ENCODE assay signal across 9 cellular contexts in genomic region chr6:137637161-137637560, GRCh38.
DNase-seq lines count a peak whose midpoint lies in the region; ATAC-seq, FAIRE-seq and TF ChIP-seq lines count a peak whose summit lies in the region.
"Had no signal": no experiment of that assay in that cellular context is flagged by ENCODE, and none has a peak within 500 bp of the region (broad histone marks: within the 10 kb centered on the region; RNA-seq: fewer than 3 reads in every experiment).

No MANE protein-coding gene starts in this region.

- peak; percentile 26 for DNase-seq in DMS 273 treated with DMSO at 0.1 percent for 48 hours (lab: John Stamatoyannopoulos, UW)
- peak; percentile 91 for DNase-seq in LHCN-M2 (ENCODE audit: low read depth)
- DNase-seq in GM12878 (ENCODE audit: low read depth, low spot score): no peak
- no peak for DNase-seq in mesothelial cell of epicardium (ENCODE audit: low spot score in 2 of 2, unreplicated experiment in 2 of 2)
- DNase-seq in activated gamma-delta T cell (lab: John Stamatoyannopoulos, UW): no peak
- DNase-seq in BE2C: no peak
- DNase-seq in NCI-H2107 treated with DMSO at 0.1 percent for 48 hours (lab: John Stamatoyannopoulos, UW; ENCODE audit: unreplicated experiment): no peak
- DNase-seq: activated naive CD8-positive, alpha-beta T cell treated with anti-CD3 and anti-CD28 coated beads, Interleukin-2, amount 10 ng/mL, durations not matched to agents 7 days and 5 days had no signal

- no TSS peak for BruUV-seq in GM12878 (replicated peaks; lab: Mats Ljungman, UMichigan)

- H4K20me1 ChIP-seq in GM12878 (ENCODE audit: control insufficient read depth, insufficient read depth): no peaks in the 10 kb centered on the region

- peak overlapping the region; percentile 46 for H2AFZ ChIP-seq in GM12878 (ENCODE audit: control insufficient read depth, low read depth, low read length)

- H3K9me3 Mint-ChIP-seq in mesothelial cell of epicardium: peaks cover 3% of the 10 kb centered on the region
- H3K9me3 Mint-ChIP-seq: activated naive CD8-positive, alpha-beta T cell treated with anti-CD3 and anti-CD28 coated beads, Interleukin-2, amount 10 ng/mL, durations not matched to agents 7 days and 5 days had no signal

- peaks cover 15% of the 10 kb centered on the region for H3K4me1 Mint-ChIP-seq in mesothelial cell of epicardium

- no peak for TF ChIP-seq RAD21 in GM12878 (IDR thresholded peaks at IDR 0.05; ENCODE audit: insufficient read depth, low read depth, low read length)

- SMC1A ChIA-PET in GM12878 (lab: Charles Lee; ENCODE audit: uncharacterized antibody, unreplicated experiment): interaction anchor here (0.7 to 1.9 kb wide), 18 partner anchors 11 to 561 kb away, joined by 3 to 8 read pairs (median 4); no protein-coding TSS in a partner anchor

- H3K36me3 Mint-ChIP-seq in mesothelial cell of epicardium: no peaks in the 10 kb centered on the region
- H3K36me3 Mint-ChIP-seq: activated naive CD8-positive, alpha-beta T cell treated with anti-CD3 and anti-CD28 coated beads, Interleukin-2, amount 10 ng/mL, durations not matched to agents 7 days and 5 days had no signal

- no peaks in the 10 kb centered on the region for H3K27me3 Mint-ChIP-seq in mesothelial cell of epicardium (ENCODE audit: low read depth)

- H3K9me3 ChIP-seq in GM12878 (replicated peaks; ENCODE audit: control insufficient read depth, insufficient read depth, low read length) (no peaks in the 10 kb centered on the region; the same call in none of the 3 replicates), BE2C (no peaks in the 10 kb centered on the region)

- no peak overlapping the region for H3K9ac ChIP-seq in GM12878 (ENCODE audit: control insufficient read depth, insufficient read depth, low read length)

- no peak overlapping the region for H3K4me2 ChIP-seq in GM12878 (ENCODE audit: control insufficient read depth, insufficient read depth)

- 82% methylated on average over 1 of the region's 1 CpG for WGBS in GM12878 (ENCODE audit: insufficient coverage, insufficient replicate concordance, low lambda C conversion rate, missing lambda C conversion rate)

- TF ChIP-seq POLR2A in GM12878 (IDR thresholded peaks at IDR 0.05; ENCODE audit: low read depth, low read length): no peak

- intact Hi-C loops in GM12878 (cut with micrococcal nuclease; ENCODE audit: unreplicated experiment): no loop called here

- no peak overlapping the region for H3K4me3 Mint-ChIP-seq in mesothelial cell of epicardium
- H3K4me3 Mint-ChIP-seq: activated naive CD8-positive, alpha-beta T cell treated with anti-CD3 and anti-CD28 coated beads, Interleukin-2, amount 10 ng/mL, durations not matched to agents 7 days and 5 days had no signal

- TF ChIP-seq CTCF in GM12878 (IDR thresholded peaks at IDR 0.05 in 2 of 3, conservative IDR thresholded peaks at IDR 0.05 in 1 of 3; ENCODE audit: control insufficient read depth in 2 of 3, extremely low read depth in 1 of 3, insufficient read depth in 1 of 3, low read depth in 3 of 3, low read length in 3 of 3) (no peak), mesothelial cell of epicardium (IDR thresholded peaks at IDR 0.05; ENCODE audit: unreplicated experiment) (no peak), BE2C (IDR thresholded peaks at IDR 0.05; ENCODE audit: low read depth, low read length) (no peak)

- ATAC-seq in GM12878 (peak; percentile 72), GM21515 (IDR thresholded peaks at IDR 0.05; ENCODE audit: unreplicated experiment) (no peak)

- TF ChIP-seq EP300 in GM12878 (IDR thresholded peaks at IDR 0.05; ENCODE audit: borderline replicate concordance in 1 of 2, control insufficient read depth in 1 of 2, low read depth in 2 of 2, low read length in 2 of 2): peak in 1 of 2 experiments; percentile 40; a peak in 2 of 4 replicates

- H3K27ac Mint-ChIP-seq in mesothelial cell of epicardium: peak overlapping the region; percentile 37
- H3K27ac Mint-ChIP-seq: activated naive CD8-positive, alpha-beta T cell treated with anti-CD3 and anti-CD28 coated beads, Interleukin-2, amount 10 ng/mL, durations not matched to agents 7 days and 5 days had no signal

- POLR2A ChIA-PET in GM12878 (lab: Charles Lee): interaction anchor here (0.6 to 1.6 kb wide), 3 partner anchors 16 to 441 kb away, joined by 3 to 6 read pairs (median 4); no protein-coding TSS in a partner anchor

- H3K4me1 ChIP-seq in GM12878 (ENCODE audit: control insufficient read depth, insufficient read depth, low read length): peaks cover 54% of the 10 kb centered on the region
- no peaks in the 10 kb centered on the region for H3K4me1 ChIP-seq in BE2C

- CTCF ChIA-PET in GM12878 (lab: Yijun Ruan, JAX): interaction anchor here (1.0 to 4.1 kb wide), 10 partner anchors 11 to 560 kb away, joined by 3 to 25 read pairs (median 5); no protein-coding TSS in a partner anchor

- H3K27me3 ChIP-seq in GM12878 (replicated peaks in 1 of 2; ENCODE audit: control insufficient read depth in 2 of 2, insufficient read depth in 2 of 2, low read length in 1 of 2) (no peaks in the 10 kb centered on the region), BE2C (no peaks in the 10 kb centered on the region)

- in situ Hi-C loops in GM12878 (cut with MboI): no loop called here

- no peak overlapping the region for H3K4me3 ChIP-seq in GM12878
- H3K4me3 ChIP-seq in BE2C (ENCODE audit: low read depth, low read length): no peak overlapping the region

- peak overlapping the region; percentile 35; the same call in 1 of the 2 replicates for H3K27ac ChIP-seq in GM12878 (ENCODE audit: control insufficient read depth, insufficient read depth)

- RAD21 ChIA-PET in GM12878 (lab: Charles Lee; ENCODE audit: unreplicated experiment): interaction anchor here (0.9 to 1.3 kb wide), 8 partner anchors 20 to 665 kb away, joined by 3 to 5 read pairs (median 3); no protein-coding TSS in a partner anchor

- no peaks in the 10 kb centered on the region for H3K79me2 ChIP-seq in GM12878 (ENCODE audit: control insufficient read depth, insufficient read depth, low read length)

- no peak for FAIRE-seq in GM12878 (lab: Jason Lieb, UNC)

- no peaks in the 10 kb centered on the region for H3K36me3 ChIP-seq in GM12878 (ENCODE audit: control insufficient read depth in 2 of 2, insufficient read depth in 2 of 2, low read length in 1 of 2)
- no peaks in the 10 kb centered on the region for H3K36me3 ChIP-seq in BE2C

TF ChIP-seq in GM12878, 131 proteins besides CTCF, POLR2A, EP300 and RAD21 (continues in another document):
- no peak for TF ChIP-seq ZNF207 (IDR thresholded peaks at IDR 0.05; ENCODE audit: borderline replicate concordance)
- TF ChIP-seq ZNF384 (IDR thresholded peaks at IDR 0.05; ENCODE audit: borderline replicate concordance, low read depth, low read length): no peak
- TF ChIP-seq YY1 (IDR thresholded peaks at IDR 0.05; ENCODE audit: low read depth, low read length): 0 out of 2 replicates have a peak, but pooled peaks have one; percentile 12
- no peak for TF ChIP-seq ZNF24 (IDR thresholded peaks at IDR 0.05)
- TF ChIP-seq BCLAF1 (IDR thresholded peaks at IDR 0.05): no peak
- TF ChIP-seq E2F4 (IDR thresholded peaks at IDR 0.05; ENCODE audit: low read depth, low read length): no peak
- no peak for TF ChIP-seq E2F8 (IDR thresholded peaks at IDR 0.05; ENCODE audit: low read depth, partially characterized antibody)

Comparison
In these comparisons a context has a peak if more than half of its experiments do, and no peak if none do; other contexts are left out.
1. DNase-seq: peak in DMS 273 treated with DMSO at 0.1 percent for 48 hours (single experiment) and LHCN-M2 (single experiment); none in GM12878 (single experiment), mesothelial cell of epicardium (0 of 2), activated gamma-delta T cell (single experiment), BE2C (single experiment) and NCI-H2107 treated with DMSO at 0.1 percent for 48 hours (single experiment).